25 cellular contexts compared by ENCODE assay signal in genomic region chr19:7690779-7691258, GRCh38. TPM values are rescaled to one million over a fixed set of nuclear protein-coding genes. Genes with fewer than 3 reads are reported as not detected.
"Had no signal": no experiment of that assay in that cellular context is flagged by ENCODE, and none has a peak within 500 bp of the region (broad histone marks: within the 10 kb centered on the region; RNA-seq: fewer than 3 reads in every experiment).

No MANE protein-coding gene starts in this region.

- H3K4me1 ChIP-seq: body of pancreas, heart right ventricle, left ventricle myocardium inferior, parathyroid adenoma, transverse colon had no signal

- H3K27ac ChIP-seq: body of pancreas, heart right ventricle, left ventricle myocardium inferior, parathyroid adenoma, transverse colon had no signal

- H3K27ac Mint-ChIP-seq: activated naive CD4-positive, alpha-beta T cell treated with anti-CD3 and anti-CD28 coated beads for 36 hours; activated T-helper 2 cell treated with anti-CD3 and anti-CD28 coated beads, Interferon-gamma antibody, Interleukin-2, Interleukin-4, amounts not matched to agents 10 μg/mL and 5 μg/mL and 100 μg/mL, durations not matched to agents 14 hours and 24 hours and 36 hours; mesothelial cell of epicardium; nephron; T-helper 1 cell treated with Interleukin-12 subunit alpha and Interleukin-12 subunit beta and Interleukin-4 antibody, amounts not matched to agents 30 μg/mL and 1 μg/mL, for 36 hours; WTC11 had no signal

- H2AFZ ChIP-seq: parathyroid adenoma had no signal

- H3K4me3 Mint-ChIP-seq: activated naive CD4-positive, alpha-beta T cell treated with anti-CD3 and anti-CD28 coated beads for 36 hours; mesothelial cell of epicardium; nephron; T-helper 1 cell treated with Interleukin-12 subunit alpha and Interleukin-12 subunit beta and Interleukin-4 antibody, amounts not matched to agents 30 μg/mL and 1 μg/mL, for 36 hours; WTC11 had no signal

- ATAC-seq: body of pancreas, heart right ventricle, right cardiac atrium, WTC11 had no signal

- H3K9ac ChIP-seq: parathyroid adenoma had no signal

- H3K36me3 Mint-ChIP-seq: mesothelial cell of epicardium, WTC11 had no signal

- H3K36me3 ChIP-seq: heart right ventricle, left ventricle myocardium inferior, transverse colon had no signal

- H3K9me3 ChIP-seq: body of pancreas, heart right ventricle, left ventricle myocardium inferior, transverse colon had no signal

- H3K27me3 ChIP-seq: body of pancreas, transverse colon had no signal

- H3K9me3 Mint-ChIP-seq: activated naive CD4-positive, alpha-beta T cell treated with anti-CD3 and anti-CD28 coated beads for 36 hours; activated T-helper 2 cell treated with anti-CD3 and anti-CD28 coated beads, Interferon-gamma antibody, Interleukin-2, Interleukin-4, amounts not matched to agents 10 μg/mL and 5 μg/mL and 100 μg/mL, durations not matched to agents 14 hours and 24 hours and 36 hours; mesothelial cell of epicardium; nephron; T-helper 1 cell treated with Interleukin-12 subunit alpha and Interleukin-12 subunit beta and Interleukin-4 antibody, amounts not matched to agents 30 μg/mL and 1 μg/mL, for 36 hours; WTC11 had no signal

- H3K4me1 Mint-ChIP-seq: nephron had no signal

- H3K4me3 ChIP-seq: body of pancreas, heart right ventricle, left ventricle myocardium inferior, transverse colon had no signal

- H3K79me2 ChIP-seq: parathyroid adenoma had no signal

- DNase-seq: activated naive CD4-positive, alpha-beta T cell treated with anti-CD3 and anti-CD28 coated beads for 36 hours; anterior cingulate cortex; body of pancreas; erythroblast; foreskin fibroblast; heart right ventricle; kidney glomerular epithelial cell; left ventricle myocardium inferior; stimulated activated CD4-positive, alpha-beta T cell treated with anti-CD3 and anti-CD28 coated beads, Interleukin-12 subunit alpha, Interleukin-12 subunit beta, amount 100 ng/mL, for 4 hours; T1000; transverse colon had no signal

RNA-seq across cellular contexts. Expression of gene FCER2, which starts 11.1 kb away (rescaled TPM):
- total RNA-seq: body of pancreas, cardiac septum, chondrocyte, fibroblast of lung, lung microvascular endothelial cell, mesothelial cell of epicardium, pulmonary artery endothelial cell, right cardiac atrium had no signal
- polyA plus RNA-seq: fibroblast of lung had no signal

RNA-seq across cellular contexts. Expression of gene MCEMP1, which starts 13.9 kb away (rescaled TPM):
- total RNA-seq: activated naive CD4-positive, alpha-beta T cell treated with anti-CD3 and anti-CD28 coated beads for 36 hours; activated T-helper 2 cell treated with anti-CD3 and anti-CD28 coated beads, Interferon-gamma antibody, Interleukin-2, Interleukin-4, amounts not matched to agents 10 μg/mL and 5 μg/mL and 100 μg/mL, durations not matched to agents 14 hours and 24 hours and 36 hours; body of pancreas; chondrocyte; fibroblast of lung; lung microvascular endothelial cell; mesothelial cell of epicardium; pulmonary artery endothelial cell; skeletal muscle tissue; temporal lobe; WTC11 had no signal
- polyA plus RNA-seq: fibroblast of lung had no signal

RNA-seq across cellular contexts. Expression of gene RETN, which starts 22.0 kb away (rescaled TPM):
- total RNA-seq: activated naive CD4-positive, alpha-beta T cell treated with anti-CD3 and anti-CD28 coated beads for 36 hours; activated T-helper 2 cell treated with anti-CD3 and anti-CD28 coated beads, Interferon-gamma antibody, Interleukin-2, Interleukin-4, amounts not matched to agents 10 μg/mL and 5 μg/mL and 100 μg/mL, durations not matched to agents 14 hours and 24 hours and 36 hours; body of pancreas; chondrocyte; fibroblast of lung; lung microvascular endothelial cell; mesothelial cell of epicardium; pulmonary artery endothelial cell; transverse colon; WTC11 had no signal
- polyA plus RNA-seq: fibroblast of lung had no signal

RNA-seq across cellular contexts. Expression of gene CLEC4G, which starts 41.1 kb away (rescaled TPM):
- total RNA-seq: activated naive CD4-positive, alpha-beta T cell treated with anti-CD3 and anti-CD28 coated beads for 36 hours; activated T-helper 2 cell treated with anti-CD3 and anti-CD28 coated beads, Interferon-gamma antibody, Interleukin-2, Interleukin-4, amounts not matched to agents 10 μg/mL and 5 μg/mL and 100 μg/mL, durations not matched to agents 14 hours and 24 hours and 36 hours; chondrocyte; fibroblast of lung; lung microvascular endothelial cell; mesothelial cell of epicardium; pulmonary artery endothelial cell had no signal
- polyA plus RNA-seq: fibroblast of lung had no signal
